In genomic region chr1:202009326-202010031, GRCh38 we compare ENCODE assay signal across 8 cellular contexts. TPM values are rescaled to one million over a fixed set of nuclear protein-coding genes. Genes with fewer than 3 reads are reported as not detected.
DNase-seq lines count a peak whose midpoint lies in the region; ATAC-seq and TF ChIP-seq lines count a peak whose summit lies in the region.

No MANE protein-coding gene starts in this region.

- H3K27ac ChIP-seq in MM.1S (ENCODE audit: low read length) (no peak overlapping the region), SJCRH30 (no peak overlapping the region), parathyroid adenoma (peak overlapping the region; percentile 97), upper lobe of left lung (peak overlapping the region; percentile 79 to 88 (median 84))

- peaks cover 2% of the 10 kb centered on the region for H3K36me3 Mint-ChIP-seq in glutamatergic neuron (ENCODE audit: unreplicated experiment)

- H3K36me3 ChIP-seq in MM.1S (replicated peaks; ENCODE audit: insufficient read depth, low read length) (0 out of 2 replicates have a peak, but pooled peaks cover 3% of the 10 kb centered on the region), SJCRH30 (0 out of 2 replicates have a peak, but pooled peaks cover 7% of the 10 kb centered on the region), parathyroid adenoma (ENCODE audit: control insufficient read depth, insufficient read depth, low read length) (no peaks in the 10 kb centered on the region), upper lobe of left lung (peaks cover 15 to 55% (median 25%) of the 10 kb centered on the region in 4 donors)

- peak overlapping the region; percentile 7 for H3K4me3 Mint-ChIP-seq in glutamatergic neuron (ENCODE audit: unreplicated experiment)

- no peaks in the 10 kb centered on the region for H3K79me2 ChIP-seq in MM.1S (ENCODE audit: low read length)
- H3K79me2 ChIP-seq in parathyroid adenoma, result peaks cover 2% of the 10 kb centered on the region

- peak; percentile 69 to 76 for ATAC-seq in upper lobe of left lung (ENCODE audit: low FRiP score in 2 of 2)

- H3K27ac Mint-ChIP-seq in glutamatergic neuron (ENCODE audit: unreplicated experiment), result no peak overlapping the region

- H3K9me2 ChIP-seq in MM.1S (replicated peaks; ENCODE audit: insufficient read depth, low read length), result no peaks in the 10 kb centered on the region

- H3F3A ChIP-seq in MM.1S (ENCODE audit: insufficient read depth, low read length), result no peaks in the 10 kb centered on the region

- H2AFZ ChIP-seq in MM.1S (ENCODE audit: low read length) (peak overlapping the region; percentile 64), parathyroid adenoma (peak overlapping the region; percentile 51)

- TF ChIP-seq POLR2A in upper lobe of left lung (IDR thresholded peaks at IDR 0.05), result peak in 1 of 4 donors; percentile 13

- H3K4me1 Mint-ChIP-seq in glutamatergic neuron (ENCODE audit: low read depth, unreplicated experiment), result no peaks in the 10 kb centered on the region

- 18% methylated on average over 11 of the region's 11 CpGs for WGBS in upper lobe of left lung, 2 donors

- H3K27me3 Mint-ChIP-seq in glutamatergic neuron (ENCODE audit: unreplicated experiment), result peaks cover 3% of the 10 kb centered on the region

- H3K4me1 ChIP-seq in MM.1S (ENCODE audit: low read length), result peaks cover 11% of the 10 kb centered on the region
- H3K4me1 ChIP-seq in SJCRH30, result peaks cover 12% of the 10 kb centered on the region
- H3K4me1 ChIP-seq in parathyroid adenoma, result peaks cover 30% of the 10 kb centered on the region
- H3K4me1 ChIP-seq in upper lobe of left lung, result peaks cover 0 to 36% (median 15%) of the 10 kb centered on the region in 4 donors

- peak; percentile 89 for TF ChIP-seq CTCF in AG09319 (IDR thresholded peaks at IDR 0.05; ENCODE audit: low read depth, low read length)
- TF ChIP-seq CTCF in MM.1S (IDR thresholded peaks at IDR 0.05; ENCODE audit: low read length), result peak; percentile 98
- peak; percentile 92 for TF ChIP-seq CTCF in glutamatergic neuron (IDR thresholded peaks at IDR 0.05; ENCODE audit: partially characterized antibody, unreplicated experiment)
- peak; percentile 74 for TF ChIP-seq CTCF in parathyroid adenoma (IDR thresholded peaks at IDR 0.05)
- peak; percentile 63 to 86 (median 80) for TF ChIP-seq CTCF in upper lobe of left lung (IDR thresholded peaks at IDR 0.05)

- H3K4me2 ChIP-seq in MM.1S (ENCODE audit: low read depth, low read length), result peak overlapping the region; percentile 56
- peak overlapping the region; percentile 65 for H3K4me2 ChIP-seq in parathyroid adenoma (ENCODE audit: low read length)

- peak overlapping the region; percentile 28; the same call in 1 of the 2 replicates for H3K9ac ChIP-seq in MM.1S (ENCODE audit: low read length)
- no peak overlapping the region for H3K9ac ChIP-seq in parathyroid adenoma

- peak; percentile 52 for DNase-seq in AG09319 (ENCODE audit: extremely low read depth, low read depth)
- peak; percentile 56 for DNase-seq in GM19240 (ENCODE audit: insufficient read length, low spot score)
- DNase-seq in MM.1S, result peak; percentile 72
- DNase-seq in SJCRH30, result peak; percentile 78 to 92
- DNase-seq in activated naive CD4-positive, alpha-beta T cell treated with anti-CD3 and anti-CD28 coated beads, Interleukin-2, amount 50 U/mL, for 16 hours, result peak; percentile 56
- peak; percentile 74 for DNase-seq in glutamatergic neuron
- peak in 1 of 2 donors; percentile 81 for DNase-seq in upper lobe of left lung

- H3K4me3 ChIP-seq in MM.1S (ENCODE audit: low read length) (no peak overlapping the region), SJCRH30 (no peak overlapping the region), parathyroid adenoma (ENCODE audit: low read depth, low read length) (no peak overlapping the region), upper lobe of left lung (peak overlapping the region in 3 of 4 donors; percentile 1 to 29 (median 23))

- peaks cover 3% of the 10 kb centered on the region for H3K9me3 Mint-ChIP-seq in glutamatergic neuron (ENCODE audit: unreplicated experiment)

- H3K9me3 ChIP-seq in MM.1S (replicated peaks; ENCODE audit: insufficient read depth, low read length) (no peaks in the 10 kb centered on the region), SJCRH30 (replicated peaks) (no peaks in the 10 kb centered on the region), parathyroid adenoma (ENCODE audit: control insufficient read depth, low read length) (no peaks in the 10 kb centered on the region), upper lobe of left lung (no peaks in the 10 kb centered on the region)

- H3K27me3 ChIP-seq in MM.1S (replicated peaks; ENCODE audit: insufficient read depth, low read length), result no peaks in the 10 kb centered on the region
- no peaks in the 10 kb centered on the region for H3K27me3 ChIP-seq in SJCRH30
- H3K27me3 ChIP-seq in parathyroid adenoma (ENCODE audit: control insufficient read depth, insufficient read depth, low read length), result no peaks in the 10 kb centered on the region
- H3K27me3 ChIP-seq in upper lobe of left lung, result no peaks in the 10 kb centered on the region

- TF ChIP-seq EP300 in upper lobe of left lung (IDR thresholded peaks at IDR 0.05), result no peak

- no peaks in the 10 kb centered on the region for H4K20me1 ChIP-seq in MM.1S (ENCODE audit: insufficient read depth, low read length)

RNA-seq across cellular contexts. Expression of gene ELF3, which starts 0.9 kb away (rescaled TPM):
- total RNA-seq in SJCRH30 (2014; rRNA removed; shearing (Covaris generic)), result 0.51 and 0.59 TPM in 2 replicates
- total RNA-seq in glutamatergic neuron (ENCODE audit: unreplicated experiment), result 0.96 TPM
- total RNA-seq in upper lobe of left lung, result 100 to 1,000 TPM in 4 of 6 donors, 10 to 100 TPM in 2; 82.8 to 261 (median 137) TPM

RNA-seq across cellular contexts. Expression of gene RNPEP, which starts 27.0 kb away (rescaled TPM):
- 45.4 and 48.4 TPM in 2 replicates for total RNA-seq in SJCRH30 (2014; rRNA removed; shearing (Covaris generic))
- total RNA-seq in glutamatergic neuron (ENCODE audit: unreplicated experiment) (42.4 TPM), upper lobe of left lung (100 to 1,000 TPM in 2 of 6 donors, 10 to 100 TPM in 4; 67.7 to 116 (median 76.5) TPM)

RNA-seq across cellular contexts. Expression of gene TIMM17A, which starts 54.2 kb away (rescaled TPM):
- 86.8 and 89.5 TPM in 2 replicates for total RNA-seq in SJCRH30 (2014; rRNA removed; shearing (Covaris generic))
- 69.8 TPM for total RNA-seq in glutamatergic neuron (ENCODE audit: unreplicated experiment)
- 10 to 100 TPM; 11.7 to 38.9 (median 23.2) TPM for total RNA-seq in upper lobe of left lung

Comparison
In these comparisons a context has a peak if more than half of its experiments do, and no peak if none do; other contexts are left out.
1. H3K27ac ChIP-seq: peak in parathyroid adenoma (single experiment) and upper lobe of left lung (4 of 4); none in MM.1S (single experiment) and SJCRH30 (single experiment).
2. H3K4me3 ChIP-seq: peak in upper lobe of left lung (3 of 4); none in MM.1S (single experiment), SJCRH30 (single experiment) and parathyroid adenoma (single experiment).
3. RNA of gene ELF3, which starts 0.9 kb away (total RNA-seq): 82.8 to 261 TPM in upper lobe of left lung; 0.96 TPM in glutamatergic neuron (single experiment) and 0.51 to 0.59 TPM in SJCRH30; every median in the first group is over 10 times any median in the second.
4. Peak in every context shown above with its lines, with median percentiles within 50 percentile points of each other: CTCF ChIP-seq.